ENCODE assay signal across 35 cellular contexts in the genomic region with DNA sequence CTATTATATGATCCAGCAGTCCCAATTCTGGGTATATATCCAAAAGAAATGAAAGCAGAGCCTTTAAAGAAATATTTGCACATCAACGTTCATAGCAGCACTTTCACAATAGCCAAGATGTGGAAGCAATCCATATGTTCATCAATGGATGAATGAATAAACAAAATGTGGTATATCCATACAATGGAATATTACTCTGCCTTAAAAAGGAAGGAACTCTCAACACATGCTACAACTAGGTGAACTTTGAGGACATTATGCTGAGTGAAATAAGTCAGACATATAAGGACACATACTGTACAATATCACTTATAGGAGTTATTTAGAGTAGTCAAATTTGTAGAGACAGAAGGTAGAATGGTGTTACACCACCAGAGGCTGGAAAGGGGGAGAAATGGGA.
"Had no signal": no experiment of that assay in that cellular context is flagged by ENCODE, and none has a peak within 500 bp of the region (broad histone marks: within the 10 kb centered on the region; RNA-seq: fewer than 3 reads in every experiment).

No MANE protein-coding gene starts in this region.

- H3K4me3 ChIP-seq: MG63 had no signal

- H3K36me3 ChIP-seq: MG63 had no signal

- DNase-seq: Kasumi-1, MG63, MM.1S, MV-4-11, NCI-H1048, NCI-H1092, NCI-H1092 treated with DMSO at 0.1 percent for 48 hours, NCI-H1105, NCI-H1105 treated with DMSO at 0.1 percent for 48 hours, NCI-H1417, NCI-H1417 treated with DMSO at 0.1 percent for 48 hours, NCI-H1436, NCI-H1436 treated with DMSO at 0.1 percent for 48 hours, NCI-H146, NCI-H1694, NCI-H1694 treated with DMSO at 0.1 percent for 48 hours, NCI-H187, NCI-H187 treated with DMSO at 0.1 percent for 48 hours, NCI-H1930, NCI-H2029, NCI-H2029 treated with DMSO at 0.1 percent for 48 hours, NCI-H2081, NCI-H2081 treated with DMSO at 0.1 percent for 48 hours, NCI-H2107, NCI-H2171, NCI-H2171 treated with DMSO at 0.1 percent for 48 hours, NCI-H2227 treated with DMSO at 0.1 percent for 48 hours, NCI-H226, NCI-H345, NCI-H446, NCI-H446 treated with DMSO at 0.1 percent for 48 hours, NCI-H510A, NCI-H510A treated with DMSO at 0.1 percent for 48 hours, NCI-H524, NCI-H524 treated with DMSO at 0.1 percent for 48 hours had no signal
